ENCODE assay signal across 1 cellular context in genomic region chr9:19156026-19156474, GRCh38.
TF ChIP-seq lines count a peak whose summit lies in the region.

No MANE protein-coding gene starts in this region.

TF ChIP-seq in HepG2, 621 proteins besides CTCF, POLR2A, EP300 and RAD21 (continued from another document and continues in another):
- TF ChIP-seq ZNF674 (CRISPR knock-in tag; IDR thresholded peaks at IDR 0.05; ENCODE audit: low read depth) (no peak), SIX4 (CRISPR knock-in tag; IDR thresholded peaks at IDR 0.05) (0 out of 2 replicates have a peak, but pooled peaks have one; percentile 19), GFI1 (CRISPR knock-in tag; IDR thresholded peaks at IDR 0.05; ENCODE audit: borderline replicate concordance) (peak; percentile 58; the same call in 1 of the 2 replicates), ZSCAN22 (CRISPR knock-in tag; IDR thresholded peaks at IDR 0.05) (no peak), ZNF687 (CRISPR knock-in tag; IDR thresholded peaks at IDR 0.05) (no peak), MEIS2 (CRISPR knock-in tag; IDR thresholded peaks at IDR 0.05) (no peak), REXO4 (CRISPR knock-in tag; IDR thresholded peaks at IDR 0.05; ENCODE audit: borderline replicate concordance) (no peak), ZNF205 (CRISPR knock-in tag; IDR thresholded peaks at IDR 0.05) (no peak), ZNF598 (CRISPR knock-in tag; IDR thresholded peaks at IDR 0.05; ENCODE audit: borderline replicate concordance) (no peak), REL (CRISPR knock-in tag; conservative IDR thresholded peaks at IDR 0.05) (no peak), NRL (CRISPR knock-in tag; IDR thresholded peaks at IDR 0.05; ENCODE audit: borderline replicate concordance) (no peak), ZNF24 (IDR thresholded peaks at IDR 0.05) (no peak), SP5 (CRISPR knock-in tag; IDR thresholded peaks at IDR 0.05; ENCODE audit: borderline replicate concordance, low read depth) (no peak; the same call in 1 of the 2 replicates), HMG20B (CRISPR knock-in tag; conservative IDR thresholded peaks at IDR 0.05) (0 out of 2 replicates have a peak, but pooled peaks have one; percentile 27), ZNF207 (IDR thresholded peaks at IDR 0.05; ENCODE audit: borderline replicate concordance) (no peak), SOX5 (CRISPR knock-in tag; IDR thresholded peaks at IDR 0.05; ENCODE audit: borderline replicate concordance) (peak; percentile 28; the same call in 1 of the 2 replicates), ZFP90 (CRISPR knock-in tag; IDR thresholded peaks at IDR 0.05; ENCODE audit: borderline replicate concordance) (no peak), ZBTB44 (CRISPR knock-in tag; IDR thresholded peaks at IDR 0.05) (no peak), SIN3B (IDR thresholded peaks at IDR 0.05; ENCODE audit: low read length) (no peak), ZNF264 (CRISPR knock-in tag; IDR thresholded peaks at IDR 0.05) (no peak), PRPF4 (IDR thresholded peaks at IDR 0.05; ENCODE audit: low read depth, low read length, poor library complexity, severe bottlenecking) (no peak), CC2D1A (CRISPR knock-in tag; IDR thresholded peaks at IDR 0.05) (no peak), REPIN1 (CRISPR knock-in tag; IDR thresholded peaks at IDR 0.05; ENCODE audit: borderline replicate concordance, low read depth) (no peak), NR2C2 (CRISPR knock-in tag; IDR thresholded peaks at IDR 0.05; ENCODE audit: borderline replicate concordance) (no peak), NR2F6 (IDR thresholded peaks at IDR 0.05) (no peak), NR2F6 (CRISPR knock-in tag; IDR thresholded peaks at IDR 0.05) (no peak), ZNF605 (CRISPR knock-in tag; IDR thresholded peaks at IDR 0.05) (no peak), MIER2 (CRISPR knock-in tag; IDR thresholded peaks at IDR 0.05) (no peak), RBM39 (IDR thresholded peaks at IDR 0.05; ENCODE audit: low read depth, low read length, poor library complexity, severe bottlenecking) (no peak), MED1 (CRISPR knock-in tag; IDR thresholded peaks at IDR 0.05) (peak; percentile 28; the same call in 1 of the 2 replicates), ZFP41 (CRISPR knock-in tag; IDR thresholded peaks at IDR 0.05; ENCODE audit: borderline replicate concordance) (no peak)
- TF ChIP-seq, protein P1, sequence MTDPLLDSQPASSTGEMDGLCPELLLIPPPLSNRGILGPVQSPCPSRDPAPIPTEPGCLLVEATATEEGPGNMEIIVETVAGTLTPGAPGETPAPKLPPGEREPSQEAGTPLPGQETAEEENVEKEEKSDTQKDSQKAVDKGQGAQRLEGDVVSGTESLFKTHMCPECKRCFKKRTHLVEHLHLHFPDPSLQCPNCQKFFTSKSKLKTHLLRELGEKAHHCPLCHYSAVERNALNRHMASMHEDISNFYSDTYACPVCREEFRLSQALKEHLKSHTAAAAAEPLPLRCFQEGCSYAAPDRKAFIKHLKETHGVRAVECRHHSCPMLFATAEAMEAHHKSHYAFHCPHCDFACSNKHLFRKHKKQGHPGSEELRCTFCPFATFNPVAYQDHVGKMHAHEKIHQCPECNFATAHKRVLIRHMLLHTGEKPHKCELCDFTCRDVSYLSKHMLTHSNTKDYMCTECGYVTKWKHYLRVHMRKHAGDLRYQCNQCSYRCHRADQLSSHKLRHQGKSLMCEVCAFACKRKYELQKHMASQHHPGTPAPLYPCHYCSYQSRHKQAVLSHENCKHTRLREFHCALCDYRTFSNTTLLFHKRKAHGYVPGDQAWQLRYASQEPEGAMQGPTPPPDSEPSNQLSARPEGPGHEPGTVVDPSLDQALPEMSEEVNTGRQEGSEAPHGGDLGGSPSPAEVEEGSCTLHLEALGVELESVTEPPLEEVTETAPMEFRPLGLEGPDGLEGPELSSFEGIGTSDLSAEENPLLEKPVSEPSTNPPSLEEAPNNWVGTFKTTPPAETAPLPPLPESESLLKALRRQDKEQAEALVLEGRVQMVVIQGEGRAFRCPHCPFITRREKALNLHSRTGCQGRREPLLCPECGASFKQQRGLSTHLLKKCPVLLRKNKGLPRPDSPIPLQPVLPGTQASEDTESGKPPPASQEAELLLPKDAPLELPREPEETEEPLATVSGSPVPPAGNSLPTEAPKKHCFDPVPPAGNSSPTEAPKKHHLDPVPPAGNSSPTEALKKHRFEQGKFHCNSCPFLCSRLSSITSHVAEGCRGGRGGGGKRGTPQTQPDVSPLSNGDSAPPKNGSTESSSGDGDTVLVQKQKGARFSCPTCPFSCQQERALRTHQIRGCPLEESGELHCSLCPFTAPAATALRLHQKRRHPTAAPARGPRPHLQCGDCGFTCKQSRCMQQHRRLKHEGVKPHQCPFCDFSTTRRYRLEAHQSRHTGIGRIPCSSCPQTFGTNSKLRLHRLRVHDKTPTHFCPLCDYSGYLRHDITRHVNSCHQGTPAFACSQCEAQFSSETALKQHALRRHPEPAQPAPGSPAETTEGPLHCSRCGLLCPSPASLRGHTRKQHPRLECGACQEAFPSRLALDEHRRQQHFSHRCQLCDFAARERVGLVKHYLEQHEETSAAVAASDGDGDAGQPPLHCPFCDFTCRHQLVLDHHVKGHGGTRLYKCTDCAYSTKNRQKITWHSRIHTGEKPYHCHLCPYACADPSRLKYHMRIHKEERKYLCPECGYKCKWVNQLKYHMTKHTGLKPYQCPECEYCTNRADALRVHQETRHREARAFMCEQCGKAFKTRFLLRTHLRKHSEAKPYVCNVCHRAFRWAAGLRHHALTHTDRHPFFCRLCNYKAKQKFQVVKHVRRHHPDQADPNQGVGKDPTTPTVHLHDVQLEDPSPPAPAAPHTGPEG (CRISPR knock-in tag; IDR thresholded peaks at IDR 0.05): no peak
- TF ChIP-seq, protein P2, sequence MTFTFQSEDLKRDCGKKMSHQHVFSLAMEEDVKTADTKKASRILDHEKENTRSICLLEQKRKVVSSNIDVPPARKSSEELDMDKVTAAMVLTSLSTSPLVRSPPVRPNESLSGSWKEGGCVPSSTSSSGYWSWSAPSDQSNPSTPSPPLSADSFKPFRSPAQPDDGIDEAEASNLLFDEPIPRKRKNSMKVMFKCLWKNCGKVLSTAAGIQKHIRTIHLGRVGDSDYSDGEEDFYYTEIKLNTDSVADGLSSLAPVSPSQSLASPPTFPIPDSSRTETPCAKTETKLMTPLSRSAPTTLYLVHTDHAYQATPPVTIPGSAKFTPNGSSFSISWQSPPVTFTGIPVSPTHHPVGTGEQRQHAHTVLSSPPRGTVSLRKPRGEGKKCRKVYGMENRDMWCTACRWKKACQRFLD (CRISPR knock-in tag; IDR thresholded peaks at IDR 0.05; ENCODE audit: borderline replicate concordance): no peak
- TF ChIP-seq, protein P3, sequence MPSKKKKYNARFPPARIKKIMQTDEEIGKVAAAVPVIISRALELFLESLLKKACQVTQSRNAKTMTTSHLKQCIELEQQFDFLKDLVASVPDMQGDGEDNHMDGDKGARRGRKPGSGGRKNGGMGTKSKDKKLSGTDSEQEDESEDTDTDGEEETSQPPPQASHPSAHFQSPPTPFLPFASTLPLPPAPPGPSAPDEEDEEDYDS (CRISPR knock-in tag; IDR thresholded peaks at IDR 0.05): peak; percentile 15; the same call in 1 of the 2 replicates
- TF ChIP-seq, protein P4, sequence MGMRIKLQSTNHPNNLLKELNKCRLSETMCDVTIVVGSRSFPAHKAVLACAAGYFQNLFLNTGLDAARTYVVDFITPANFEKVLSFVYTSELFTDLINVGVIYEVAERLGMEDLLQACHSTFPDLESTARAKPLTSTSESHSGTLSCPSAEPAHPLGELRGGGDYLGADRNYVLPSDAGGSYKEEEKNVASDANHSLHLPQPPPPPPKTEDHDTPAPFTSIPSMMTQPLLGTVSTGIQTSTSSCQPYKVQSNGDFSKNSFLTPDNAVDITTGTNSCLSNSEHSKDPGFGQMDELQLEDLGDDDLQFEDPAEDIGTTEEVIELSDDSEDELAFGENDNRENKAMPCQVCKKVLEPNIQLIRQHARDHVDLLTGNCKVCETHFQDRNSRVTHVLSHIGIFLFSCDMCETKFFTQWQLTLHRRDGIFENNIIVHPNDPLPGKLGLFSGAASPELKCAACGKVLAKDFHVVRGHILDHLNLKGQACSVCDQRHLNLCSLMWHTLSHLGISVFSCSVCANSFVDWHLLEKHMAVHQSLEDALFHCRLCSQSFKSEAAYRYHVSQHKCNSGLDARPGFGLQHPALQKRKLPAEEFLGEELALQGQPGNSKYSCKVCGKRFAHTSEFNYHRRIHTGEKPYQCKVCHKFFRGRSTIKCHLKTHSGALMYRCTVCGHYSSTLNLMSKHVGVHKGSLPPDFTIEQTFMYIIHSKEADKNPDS (CRISPR knock-in tag; IDR thresholded peaks at IDR 0.05): no peak
- TF ChIP-seq, protein P5, sequence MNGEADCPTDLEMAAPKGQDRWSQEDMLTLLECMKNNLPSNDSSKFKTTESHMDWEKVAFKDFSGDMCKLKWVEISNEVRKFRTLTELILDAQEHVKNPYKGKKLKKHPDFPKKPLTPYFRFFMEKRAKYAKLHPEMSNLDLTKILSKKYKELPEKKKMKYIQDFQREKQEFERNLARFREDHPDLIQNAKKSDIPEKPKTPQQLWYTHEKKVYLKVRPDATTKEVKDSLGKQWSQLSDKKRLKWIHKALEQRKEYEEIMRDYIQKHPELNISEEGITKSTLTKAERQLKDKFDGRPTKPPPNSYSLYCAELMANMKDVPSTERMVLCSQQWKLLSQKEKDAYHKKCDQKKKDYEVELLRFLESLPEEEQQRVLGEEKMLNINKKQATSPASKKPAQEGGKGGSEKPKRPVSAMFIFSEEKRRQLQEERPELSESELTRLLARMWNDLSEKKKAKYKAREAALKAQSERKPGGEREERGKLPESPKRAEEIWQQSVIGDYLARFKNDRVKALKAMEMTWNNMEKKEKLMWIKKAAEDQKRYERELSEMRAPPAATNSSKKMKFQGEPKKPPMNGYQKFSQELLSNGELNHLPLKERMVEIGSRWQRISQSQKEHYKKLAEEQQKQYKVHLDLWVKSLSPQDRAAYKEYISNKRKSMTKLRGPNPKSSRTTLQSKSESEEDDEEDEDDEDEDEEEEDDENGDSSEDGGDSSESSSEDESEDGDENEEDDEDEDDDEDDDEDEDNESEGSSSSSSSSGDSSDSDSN (CRISPR knock-in tag; IDR thresholded peaks at IDR 0.05): 0 out of 2 replicates have a peak, but pooled peaks have one; percentile 19
- TF ChIP-seq, protein P6, sequence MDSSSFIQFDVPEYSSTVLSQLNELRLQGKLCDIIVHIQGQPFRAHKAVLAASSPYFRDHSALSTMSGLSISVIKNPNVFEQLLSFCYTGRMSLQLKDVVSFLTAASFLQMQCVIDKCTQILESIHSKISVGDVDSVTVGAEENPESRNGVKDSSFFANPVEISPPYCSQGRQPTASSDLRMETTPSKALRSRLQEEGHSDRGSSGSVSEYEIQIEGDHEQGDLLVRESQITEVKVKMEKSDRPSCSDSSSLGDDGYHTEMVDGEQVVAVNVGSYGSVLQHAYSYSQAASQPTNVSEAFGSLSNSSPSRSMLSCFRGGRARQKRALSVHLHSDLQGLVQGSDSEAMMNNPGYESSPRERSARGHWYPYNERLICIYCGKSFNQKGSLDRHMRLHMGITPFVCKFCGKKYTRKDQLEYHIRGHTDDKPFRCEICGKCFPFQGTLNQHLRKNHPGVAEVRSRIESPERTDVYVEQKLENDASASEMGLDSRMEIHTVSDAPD (CRISPR knock-in tag; IDR thresholded peaks at IDR 0.05): no peak
